10 cellular contexts compared by ENCODE assay signal in genomic region chr1:18109058-18109755, GRCh38. TPM values are rescaled to one million over a fixed set of nuclear protein-coding genes. Genes with fewer than 3 reads are reported as not detected.
DNase-seq lines count a peak whose midpoint lies in the region; ATAC-seq and TF ChIP-seq lines count a peak whose summit lies in the region.
"Had no signal": no experiment of that assay in that cellular context is flagged by ENCODE, and none has a peak within 500 bp of the region (broad histone marks: within the 10 kb centered on the region; RNA-seq: fewer than 3 reads in every experiment).

No MANE protein-coding gene starts in this region.

- H3K4ac ChIP-seq in mesendoderm (ENCODE audit: low read depth, low read length) = no peak overlapping the region

- no peaks in the 10 kb centered on the region for H3K79me2 ChIP-seq in mesendoderm (ENCODE audit: control insufficient read depth, insufficient read depth, low read length)

- H3K36me3 ChIP-seq in MG63 (no peaks in the 10 kb centered on the region), mesendoderm (ENCODE audit: control insufficient read depth, insufficient read depth, low read length) (no peaks in the 10 kb centered on the region), testis (ENCODE audit: low read depth, missing control alignments) (no peaks in the 10 kb centered on the region)

- H3K9me3 Mint-ChIP-seq in WTC11 = no peaks in the 10 kb centered on the region
- H3K9me3 Mint-ChIP-seq: activated CD8-positive, alpha-beta T cell treated with anti-CD3 and anti-CD28 coated beads for 36 hours had no signal

- no peak overlapping the region for H2BK5ac ChIP-seq in mesendoderm (ENCODE audit: low read length)

- no peak overlapping the region for H4K8ac ChIP-seq in mesendoderm (ENCODE audit: low read depth, low read length)

- H4K5ac ChIP-seq in mesendoderm (ENCODE audit: low read length) = no peak overlapping the region

- peak overlapping the region; percentile 48 for H3K23ac ChIP-seq in mesendoderm (ENCODE audit: low read length)

- H3K4me1 ChIP-seq in mesendoderm (ENCODE audit: control insufficient read depth, low read depth, low read length) (peaks cover 7% of the 10 kb centered on the region), testis (peaks cover 4% of the 10 kb centered on the region)

- DNase-seq in D341Med (ENCODE audit: low spot score) = peak; percentile 47
- peak; percentile 34 for DNase-seq in MG63
- no peak for DNase-seq in WTC11 (ENCODE audit: low spot score)
- DNase-seq in mesendoderm = no peak
- DNase-seq in testis = no peak
- DNase-seq: activated CD8-positive, alpha-beta T cell treated with anti-CD3 and anti-CD28 coated beads for 36 hours; NCI-H1048 had no signal

- H2BK15ac ChIP-seq in mesendoderm (replicated peaks; ENCODE audit: low read depth) = no peak overlapping the region

- CTCF ChIA-PET in WTC11 (lab: Charles Lee) = interaction anchor here (0.5 to 2.4 kb wide), 33 partner anchors 8 to 474 kb away, joined by 3 to 11 read pairs (median 4); no protein-coding TSS in a partner anchor

- H3K27me3 Mint-ChIP-seq in WTC11 (ENCODE audit: low read depth) = peaks cover 59% of the 10 kb centered on the region

- WGBS in mesendoderm (ENCODE audit: extremely low coverage, insufficient coverage, low lambda C conversion rate) = no CpG with 5 or more reads among the region's 32 CpGs
- WGBS in testis, 2 donors = 3 to 10% methylated on average over 2 to 32 of the region's 32 CpGs

- no peak overlapping the region for H3K56ac ChIP-seq in mesendoderm (ENCODE audit: low read length)

- H2AK5ac ChIP-seq in mesendoderm (ENCODE audit: low read length) = no peak overlapping the region

- H3K4me1 Mint-ChIP-seq in WTC11 = peaks cover 45% of the 10 kb centered on the region

- peak overlapping the region; percentile 75 for H3K4me2 ChIP-seq in mesendoderm (ENCODE audit: low read length)

- intact Hi-C loops in testis (cut with DNase I; ENCODE audit: low total_unique reads) = no loop called here

- ATAC-seq in WTC11 (no peak), GM21423 (IDR thresholded peaks at IDR 0.05; ENCODE audit: unreplicated experiment) (no peak), HG03159 (IDR thresholded peaks at IDR 0.05; ENCODE audit: unreplicated experiment) (no peak), GM19023 (IDR thresholded peaks at IDR 0.05; ENCODE audit: unreplicated experiment) (no peak)

- H3K4me3 Mint-ChIP-seq in WTC11 = peak overlapping the region; percentile 86
- H3K4me3 Mint-ChIP-seq: activated CD8-positive, alpha-beta T cell treated with anti-CD3 and anti-CD28 coated beads for 36 hours had no signal

- no peak overlapping the region for H3K27ac Mint-ChIP-seq in WTC11
- H3K27ac Mint-ChIP-seq: activated CD8-positive, alpha-beta T cell treated with anti-CD3 and anti-CD28 coated beads for 36 hours had no signal

- H3K18ac ChIP-seq in mesendoderm (ENCODE audit: low read length) = no peak overlapping the region

- H3K9me3 ChIP-seq in MG63 (no peaks in the 10 kb centered on the region), testis (no peaks in the 10 kb centered on the region)

- no peak overlapping the region for H3K9ac ChIP-seq in mesendoderm (ENCODE audit: low read length)

- H3K79me1 ChIP-seq in mesendoderm (ENCODE audit: low read length) = no peaks in the 10 kb centered on the region

- no peak for TF ChIP-seq POLR2A in testis (IDR thresholded peaks at IDR 0.05)

- no peak overlapping the region for H3K27ac ChIP-seq in mesendoderm (ENCODE audit: low read depth, low read length)
- H3K27ac ChIP-seq in testis = no peak overlapping the region

- H3K27me3 ChIP-seq in MG63 (peaks cover 48% of the 10 kb centered on the region), mesendoderm (ENCODE audit: insufficient read depth, low read length, poor library complexity) (peaks cover 14% of the 10 kb centered on the region), testis (no peaks in the 10 kb centered on the region)

- H3K36me3 Mint-ChIP-seq in WTC11 = no peaks in the 10 kb centered on the region

- POLR2A ChIA-PET in WTC11 (lab: Charles Lee) = no interaction called here

- H3K4me3 ChIP-seq in MG63 (no peak overlapping the region), mesendoderm (ENCODE audit: low read length) (no peak overlapping the region), testis (peak overlapping the region in 1 of 2 donors; percentile 51)

- TF ChIP-seq CTCF in WTC11 (IDR thresholded peaks at IDR 0.05) (no peak), testis (IDR thresholded peaks at IDR 0.05) (no peak)

- no peak overlapping the region for H2BK120ac ChIP-seq in mesendoderm (ENCODE audit: low read depth, low read length)

TF ChIP-seq in WTC11, 78 proteins besides CTCF, POLR2A, EP300 and RAD21:
- no peak for TF ChIP-seq ZNF671 (CRISPR knock-in tag; IDR thresholded peaks at IDR 0.05)
- no peak for TF ChIP-seq HMGA2 (CRISPR knock-in tag; IDR thresholded peaks at IDR 0.05)
- peak; percentile 79 for TF ChIP-seq PRDM15 (CRISPR knock-in tag; IDR thresholded peaks at IDR 0.05)
- no peak for TF ChIP-seq PRRX2 (CRISPR knock-in tag; IDR thresholded peaks at IDR 0.05)
TF ChIP-seq in WTC11: peak in this region for 1.

RNA-seq across cellular contexts. Expression of gene IGSF21, which starts 1.6 kb away (rescaled TPM):
- not detected in 2 replicates for total RNA-seq in MG63 (2014; rRNA removed; shearing (Covaris generic); ENCODE audit: low replicate concordance)
- 28.0 to 30.5 TPM (median 28.5 TPM) in 3 replicates for total RNA-seq in WTC11 (2021)
- polyA plus RNA-seq in mesendoderm (2013, experiment 1 of 2) = 3.6 TPM
- 3.7 TPM for polyA plus RNA-seq in mesendoderm (2013, experiment 2 of 2)
- total RNA-seq in testis = 1 to 10 TPM; 1.7 to 2.9 TPM
- polyA plus RNA-seq in testis (ENCODE audit: insufficient read depth, low read depth, low replicate concordance) = 4.2 TPM
- total RNA-seq: activated CD8-positive, alpha-beta T cell treated with anti-CD3 and anti-CD28 coated beads for 36 hours had no signal

Comparison
In these comparisons a context has a peak if more than half of its experiments do, and no peak if none do; other contexts are left out.
1. DNase-seq: peak in D341Med (single experiment) and MG63 (single experiment); none in WTC11 (single experiment), mesendoderm (single experiment) and testis (single experiment).